ENCODE assay signal across 15 cellular contexts in genomic region chr7:69664433-69664832, GRCh38.
DNase-seq lines count a peak whose midpoint lies in the region; ATAC-seq and TF ChIP-seq lines count a peak whose summit lies in the region.
"Had no signal": no experiment of that assay in that cellular context is flagged by ENCODE, and none has a peak within 500 bp of the region (broad histone marks: within the 10 kb centered on the region; RNA-seq: fewer than 3 reads in every experiment).

No MANE protein-coding gene starts in this region.

- no peak overlapping the region for H3K23ac ChIP-seq in mesenchymal stem cell (ENCODE audit: low read length in 2 of 2)

- H3K18ac ChIP-seq in mesenchymal stem cell (ENCODE audit: low read depth in 1 of 2, low read length in 2 of 2): no peak overlapping the region

- no peak overlapping the region for H2AK5ac ChIP-seq in mesenchymal stem cell (ENCODE audit: low read length, severe bottlenecking)

- in situ Hi-C loops in brain microvascular endothelial cell (cut with HindIII; ENCODE audit: low pct_ligation_motif_present, low sequenced_read_pairs): no loop called here

- H3F3A ChIP-seq in SU-DHL-6 (ENCODE audit: insufficient read depth): peaks cover 20% of the 10 kb centered on the region

- H3K27ac ChIP-seq in SU-DHL-6 (ENCODE audit: low read depth, low read length): peak overlapping the region; percentile 80
- H3K27ac ChIP-seq in mesenchymal stem cell (ENCODE audit: low read length, poor library complexity, severe bottlenecking): no peak overlapping the region
- no peak overlapping the region for H3K27ac ChIP-seq in brain microvascular endothelial cell

- TF ChIP-seq CTCF in SU-DHL-6 (IDR thresholded peaks at IDR 0.05; ENCODE audit: insufficient read depth, low read length, poor library complexity, severe bottlenecking) (no peak), brain microvascular endothelial cell (IDR thresholded peaks at IDR 0.05; ENCODE audit: low read depth, low read length, missing control alignments) (no peak)

- no peak overlapping the region for H2BK12ac ChIP-seq in mesenchymal stem cell (ENCODE audit: low read length in 2 of 2)

- DNase-seq in mesenchymal stem cell: no peak
- no peak for DNase-seq in SW480 (ENCODE audit: low spot score)
- DNase-seq in NCI-H1694 treated with DMSO at 0.1 percent for 48 hours (lab: John Stamatoyannopoulos, UW): no peak
- DNase-seq in brain microvascular endothelial cell: no peak
- DNase-seq: activated CD8-positive, alpha-beta T cell treated with anti-CD3 and anti-CD28 coated beads for 36 hours; activated gamma-delta T cell; CD4-positive, CD25-positive, alpha-beta regulatory T cell; effector CD8-positive, alpha-beta T cell; GDM1; NCI-H510A had no signal

- 86% methylated on average over 3 of the region's 3 CpGs for WGBS in mesenchymal stem cell

- H2BK15ac ChIP-seq in mesenchymal stem cell (ENCODE audit: low read depth, poor library complexity, severe bottlenecking): no peak overlapping the region

- H3K27me3 ChIP-seq in SU-DHL-6 (ENCODE audit: low read length) (no peaks in the 10 kb centered on the region), mesenchymal stem cell (ENCODE audit: control insufficient read depth in 1 of 2, insufficient read depth in 1 of 2, low read length in 2 of 2) (no peaks in the 10 kb centered on the region), brain microvascular endothelial cell (replicated peaks) (no peaks in the 10 kb centered on the region)

- H3K79me2 ChIP-seq in SU-DHL-6 (ENCODE audit: insufficient read depth, low read length): peaks cover 85% of the 10 kb centered on the region

- no peaks in the 10 kb centered on the region for H3K9me2 ChIP-seq in SU-DHL-6 (replicated peaks; ENCODE audit: insufficient read depth, low read length)

- ATAC-seq in GM18520 (IDR thresholded peaks at IDR 0.05; ENCODE audit: unreplicated experiment): peak; percentile 55
- ATAC-seq in GM21529 (IDR thresholded peaks at IDR 0.05; ENCODE audit: unreplicated experiment): peak; percentile 69
- peak; percentile 64 for ATAC-seq in HG03175 (IDR thresholded peaks at IDR 0.05; ENCODE audit: unreplicated experiment)
- ATAC-seq: activated CD8-positive, alpha-beta T cell treated with anti-CD3 and anti-CD28 coated beads for 36 hours had no signal

- H4K91ac ChIP-seq in mesenchymal stem cell (ENCODE audit: low read length): no peak overlapping the region

- H3K4me1 ChIP-seq in mesenchymal stem cell (ENCODE audit: control insufficient read depth, insufficient read depth, low read depth, low read length): no peaks in the 10 kb centered on the region

- peak overlapping the region; percentile 11 for H3K4me3 ChIP-seq in SU-DHL-6 (ENCODE audit: insufficient read depth, low read length, poor library complexity, severe bottlenecking)
- H3K4me3 ChIP-seq in mesenchymal stem cell (ENCODE audit: insufficient read depth in 1 of 2, low read depth in 1 of 2, low read length in 2 of 2): no peak overlapping the region
- no peak overlapping the region for H3K4me3 ChIP-seq in brain microvascular endothelial cell (ENCODE audit: low read depth, low read length)
- H3K4me3 ChIP-seq: HAP-1 had no signal

- H3K9me3 ChIP-seq in SU-DHL-6 (ENCODE audit: insufficient read depth, low read length) (no peaks in the 10 kb centered on the region), mesenchymal stem cell (ENCODE audit: control insufficient read depth, low read length) (no peaks in the 10 kb centered on the region)
- H3K9me3 ChIP-seq: HAP-1 had no signal

- H4K8ac ChIP-seq in mesenchymal stem cell (ENCODE audit: low read length): no peak overlapping the region

- peak overlapping the region; percentile 41 for H3K9ac ChIP-seq in SU-DHL-6 (ENCODE audit: low read length)
- H3K9ac ChIP-seq in mesenchymal stem cell (ENCODE audit: low read length): no peak overlapping the region

- H2BK120ac ChIP-seq in mesenchymal stem cell (ENCODE audit: low read depth, low read length): no peak overlapping the region

- H4K20me1 ChIP-seq in SU-DHL-6 (ENCODE audit: low read depth, low read length): no peaks in the 10 kb centered on the region

- H3K4ac ChIP-seq in mesenchymal stem cell (ENCODE audit: low read depth in 1 of 2, low read length in 2 of 2): no peak overlapping the region

- H2AFZ ChIP-seq in SU-DHL-6 (ENCODE audit: low read depth, low read length, severe bottlenecking) (peak overlapping the region; percentile 2), mesenchymal stem cell (ENCODE audit: low read depth, low read length) (no peak overlapping the region)

- H3K36me3 ChIP-seq in SU-DHL-6 (ENCODE audit: low read length) (no peaks in the 10 kb centered on the region), mesenchymal stem cell (ENCODE audit: control insufficient read depth in 1 of 2, insufficient read depth in 2 of 2, low read depth in 1 of 2, low read length in 2 of 2) (no peaks in the 10 kb centered on the region), brain microvascular endothelial cell (replicated peaks) (no peaks in the 10 kb centered on the region)
- H3K36me3 ChIP-seq: HAP-1 had no signal

- no peak overlapping the region for H2BK5ac ChIP-seq in mesenchymal stem cell (ENCODE audit: low read depth, low read length, poor library complexity, severe bottlenecking)

- H3K4me2 ChIP-seq in SU-DHL-6 (ENCODE audit: low read depth, low read length, poor library complexity, severe bottlenecking) (peak overlapping the region; percentile 82), mesenchymal stem cell (ENCODE audit: low read length, poor library complexity, severe bottlenecking) (no peak overlapping the region)

- peaks cover 28% of the 10 kb centered on the region for H3K79me1 ChIP-seq in mesenchymal stem cell (replicated peaks; ENCODE audit: low read length, poor library complexity, severe bottlenecking)

- H3K14ac ChIP-seq in mesenchymal stem cell (ENCODE audit: low read length in 2 of 2): no peak overlapping the region
